ENCODE assay signal across 33 cellular contexts in the genomic region with DNA sequence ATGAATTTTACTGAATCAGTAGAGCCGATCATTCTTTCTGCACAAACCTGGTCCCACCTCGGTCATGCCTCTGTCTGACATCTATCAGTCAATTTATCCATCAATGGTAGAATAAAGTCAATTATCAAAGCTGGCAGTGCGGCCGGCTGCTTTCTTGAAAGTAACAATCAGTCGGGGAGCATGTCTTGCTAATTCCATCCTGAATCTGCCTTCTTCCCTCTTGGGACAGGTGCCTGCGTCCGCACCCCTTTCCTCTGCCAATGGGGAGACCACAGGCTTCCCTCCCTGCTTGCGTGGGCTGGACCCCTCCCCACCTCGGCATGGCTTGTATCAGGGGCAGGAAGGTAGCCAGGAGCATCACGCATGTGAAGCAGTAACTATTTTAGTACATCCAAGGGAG.
"Had no signal": no experiment of that assay in that cellular context is flagged by ENCODE, and none has a peak within 500 bp of the region (broad histone marks: within the 10 kb centered on the region; RNA-seq: fewer than 3 reads in every experiment).

No MANE protein-coding gene starts in this region.

- H3K27ac Mint-ChIP-seq: activated B cell treated with CpG ODN at 0.5 μM for 24 hours; activated CD4-positive, alpha-beta memory T cell treated with anti-CD3 and anti-CD28 coated beads for 36 hours; activated naive CD4-positive, alpha-beta T cell treated with anti-CD3 and anti-CD28 coated beads, Interleukin-2, amount 50 U/mL, for 24 hours; activated naive CD8-positive, alpha-beta T cell treated with anti-CD3 and anti-CD28 coated beads, Interleukin-2, amount 10 ng/mL, durations not matched to agents 7 days and 5 days; activated T-helper 1 cell treated with anti-CD3 and anti-CD28 coated beads, Interleukin-12 subunit alpha, Interleukin-12 subunit beta, Interleukin-2, Interleukin-4 antibody, amounts not matched to agents 30 ng/mL and 10 ng/mL and 1 ng/mL, durations not matched to agents 14 hours and 24 hours and 36 hours had no signal

- H3K4me3 Mint-ChIP-seq: activated B cell treated with CpG ODN at 0.5 μM for 24 hours; activated CD4-positive, alpha-beta memory T cell treated with anti-CD3 and anti-CD28 coated beads for 36 hours; activated naive CD4-positive, alpha-beta T cell treated with anti-CD3 and anti-CD28 coated beads, Interleukin-2, amount 50 U/mL, for 24 hours; activated naive CD8-positive, alpha-beta T cell treated with anti-CD3 and anti-CD28 coated beads, Interleukin-2, amount 10 ng/mL, durations not matched to agents 7 days and 5 days; activated T-cell treated with anti-CD3 and anti-CD28 coated beads, Interleukin-2, amount 50 U/mL, for 4 hours; activated T-helper 1 cell treated with anti-CD3 and anti-CD28 coated beads, Interleukin-12 subunit alpha, Interleukin-12 subunit beta, Interleukin-2, Interleukin-4 antibody, amounts not matched to agents 30 ng/mL and 10 ng/mL and 1 ng/mL, durations not matched to agents 14 hours and 24 hours and 36 hours had no signal

- DNase-seq: activated B cell treated with CpG ODN at 0.5 μM for 24 hours; activated CD4-positive, alpha-beta memory T cell treated with anti-CD3 and anti-CD28 coated beads for 36 hours; activated CD4-positive, alpha-beta T cell treated with anti-CD3 and anti-CD28 coated beads for 4 hours; activated CD4-positive, alpha-beta T cell treated with anti-CD3 and anti-CD28 coated beads, Interleukin-2, amount 50 U/mL, for 1 hour; activated CD8-positive, alpha-beta memory T cell treated with anti-CD3 and anti-CD28 coated beads, Interleukin-2, amount 50 U/mL, for 4 hours; activated naive CD4-positive, alpha-beta T cell; activated naive CD8-positive, alpha-beta T cell treated with anti-CD3 and anti-CD28 coated beads, Interleukin-2, amount 10 ng/mL, durations not matched to agents 7 days and 5 days; activated T-cell treated with anti-CD3 and anti-CD28 coated beads for 4 hours; activated T-cell treated with anti-CD3 and anti-CD28 coated beads, Interleukin-2, amount 50 U/mL, for 4 hours; amygdala; cerebellar nuclear complex; Kasumi-1; KBM-7; MG63; NCI-H1048; NCI-H1105 treated with DMSO at 0.1 percent for 48 hours; NCI-H1436 treated with DMSO at 0.1 percent for 48 hours; NCI-H1694 treated with DMSO at 0.1 percent for 48 hours; NCI-H2029; NCI-H345; NCI-H524 treated with DMSO at 0.1 percent for 48 hours; Right ventricle myocardium superior; RPMI8226; SW 1271; T-helper 1 cell; T-helper 2 cell; T-helper 9 cell had no signal

- H3K9me3 Mint-ChIP-seq: activated B cell treated with CpG ODN at 0.5 μM for 24 hours; activated CD4-positive, alpha-beta memory T cell treated with anti-CD3 and anti-CD28 coated beads for 36 hours; activated naive CD4-positive, alpha-beta T cell treated with anti-CD3 and anti-CD28 coated beads, Interleukin-2, amount 50 U/mL, for 24 hours; activated naive CD8-positive, alpha-beta T cell treated with anti-CD3 and anti-CD28 coated beads, Interleukin-2, amount 10 ng/mL, durations not matched to agents 7 days and 5 days; activated T-cell treated with anti-CD3 and anti-CD28 coated beads, Interleukin-2, amount 50 U/mL, for 4 hours; activated T-helper 1 cell treated with anti-CD3 and anti-CD28 coated beads, Interleukin-12 subunit alpha, Interleukin-12 subunit beta, Interleukin-2, Interleukin-4 antibody, amounts not matched to agents 30 ng/mL and 10 ng/mL and 1 ng/mL, durations not matched to agents 14 hours and 24 hours and 36 hours had no signal

- H3K4me1 ChIP-seq: ascending aorta had no signal

- H3K27ac ChIP-seq: ascending aorta, cardiac muscle cell, VCaP had no signal

- H3K9me3 ChIP-seq: ascending aorta, MG63 had no signal

- H3K27me3 Mint-ChIP-seq: activated B cell treated with CpG ODN at 0.5 μM for 24 hours had no signal

- H3K36me3 Mint-ChIP-seq: activated CD4-positive, alpha-beta memory T cell treated with anti-CD3 and anti-CD28 coated beads for 36 hours; activated naive CD4-positive, alpha-beta T cell treated with anti-CD3 and anti-CD28 coated beads, Interleukin-2, amount 50 U/mL, for 24 hours; activated naive CD8-positive, alpha-beta T cell treated with anti-CD3 and anti-CD28 coated beads, Interleukin-2, amount 10 ng/mL, durations not matched to agents 7 days and 5 days had no signal

- H3K4me1 Mint-ChIP-seq: activated B cell treated with CpG ODN at 0.5 μM for 24 hours; activated naive CD4-positive, alpha-beta T cell treated with anti-CD3 and anti-CD28 coated beads, Interleukin-2, amount 50 U/mL, for 24 hours; activated naive CD8-positive, alpha-beta T cell treated with anti-CD3 and anti-CD28 coated beads, Interleukin-2, amount 10 ng/mL, durations not matched to agents 7 days and 5 days had no signal

- H3K27me3 ChIP-seq: ascending aorta, cardiac muscle cell had no signal

- H3K4me3 ChIP-seq: ascending aorta, cardiac muscle cell, MG63 had no signal

- ATAC-seq: activated T-cell treated with anti-CD3 and anti-CD28 coated beads, Interleukin-2, amount 50 U/mL, for 4 hours; Panc1 had no signal

- H3K36me3 ChIP-seq: ascending aorta, cardiac muscle cell, MG63 had no signal
